ENCODE assay signal across 24 cellular contexts in genomic region chr13:58680115-58680514, GRCh38.
"Had no signal": no experiment of that assay in that cellular context is flagged by ENCODE, and none has a peak within 500 bp of the region (broad histone marks: within the 10 kb centered on the region; RNA-seq: fewer than 3 reads in every experiment).

No MANE protein-coding gene starts in this region.

- H3K4me1 ChIP-seq: breast epithelium, esophagus muscularis mucosa, foreskin keratinocyte, heart left ventricle, left ventricle myocardium inferior, right lobe of liver, tibial nerve had no signal

- H3K36me3 Mint-ChIP-seq: activated naive CD4-positive, alpha-beta T cell treated with anti-CD3 and anti-CD28 coated beads, Interleukin-2, amount 50 U/mL, for 72 hours had no signal

- DNase-seq: activated CD4-positive, alpha-beta T cell treated with anti-CD3 and anti-CD28 coated beads for 1 hour; activated CD4-positive, alpha-beta T cell treated with anti-CD3 and anti-CD28 coated beads, Interleukin-2, amount 10 ng/mL, durations not matched to agents 7 days and 5 days; activated naive CD4-positive, alpha-beta T cell; activated T-cell treated with anti-CD3 and anti-CD28 coated beads for 4 hours; activated T-cell treated with anti-CD3 and anti-CD28 coated beads, Interleukin-2, amount 50 U/mL, for 72 hours; central memory CD4-positive, alpha-beta T cell; foreskin keratinocyte; heart left ventricle; islet precursor cell; left ventricle myocardium inferior; mucosa of descending colon; ovary; right lobe of liver; stimulated activated CD4-positive, alpha-beta T cell treated with anti-CD3 and anti-CD28 coated beads, Interleukin-2, amount 100 ng/mL, for 48 hours; stimulated activated naive CD4-positive, alpha-beta T cell treated with Interleukin-2 at 50 U/mL for 16 hours; T-helper 17 cell; T1000 had no signal

- H3K4me3 ChIP-seq: breast epithelium, esophagus muscularis mucosa, heart left ventricle, left ventricle myocardium inferior, lung, mucosa of descending colon, ovary, right lobe of liver, tibial nerve had no signal

- H3K36me3 ChIP-seq: breast epithelium, esophagus muscularis mucosa, heart left ventricle, left ventricle myocardium inferior, ovary, right lobe of liver, tibial nerve had no signal

- H3K27me3 Mint-ChIP-seq: activated CD4-positive, alpha-beta T cell treated with anti-CD3 and anti-CD28 coated beads, Interleukin-2, amount 10 ng/mL, durations not matched to agents 7 days and 5 days; progenitor cell of endocrine pancreas; T-helper 17 cell had no signal

- H3K27ac Mint-ChIP-seq: activated CD4-positive, alpha-beta T cell treated with anti-CD3 and anti-CD28 coated beads, Interleukin-2, amount 10 ng/mL, durations not matched to agents 7 days and 5 days; activated naive CD4-positive, alpha-beta T cell treated with anti-CD3 and anti-CD28 coated beads, Interleukin-2, amount 50 U/mL, for 72 hours; activated T-cell treated with anti-CD3 and anti-CD28 coated beads, Interleukin-2, amount 50 U/mL, for 72 hours; nephron; T-helper 17 cell had no signal

- H3K4me3 Mint-ChIP-seq: activated CD4-positive, alpha-beta T cell treated with anti-CD3 and anti-CD28 coated beads, Interleukin-2, amount 10 ng/mL, durations not matched to agents 7 days and 5 days; activated T-cell treated with anti-CD3 and anti-CD28 coated beads, Interleukin-2, amount 50 U/mL, for 72 hours; nephron; T-helper 17 cell had no signal

- H3K4me1 Mint-ChIP-seq: activated CD4-positive, alpha-beta T cell treated with anti-CD3 and anti-CD28 coated beads, Interleukin-2, amount 10 ng/mL, durations not matched to agents 7 days and 5 days; nephron; T-helper 17 cell had no signal

- H3K27me3 ChIP-seq: breast epithelium, esophagus muscularis mucosa, foreskin keratinocyte, heart left ventricle, ovary, right lobe of liver, tibial nerve had no signal

- H3K9me3 ChIP-seq: breast epithelium, esophagus muscularis mucosa, heart left ventricle, ovary, right lobe of liver, tibial nerve had no signal

- H3K27ac ChIP-seq: breast epithelium, esophagus muscularis mucosa, foreskin keratinocyte, heart left ventricle, left ventricle myocardium inferior, ovary, right lobe of liver, tibial nerve had no signal
